8 cellular contexts compared by ENCODE assay signal in genomic region chr3:187319699-187320302, GRCh38. TPM values are rescaled to one million over a fixed set of nuclear protein-coding genes. Genes with fewer than 3 reads are reported as not detected.
DNase-seq lines count a peak whose midpoint lies in the region; ATAC-seq and TF ChIP-seq lines count a peak whose summit lies in the region.

No MANE protein-coding gene starts in this region.

- no TSS peak for BruUV-seq in A673 (replicated peaks; lab: Mats Ljungman, UMichigan)

- H3K27me3 ChIP-seq in A673 (replicated peaks; ENCODE audit: insufficient read depth, low read depth, low read length, poor library complexity) = peaks cover 2% of the 10 kb centered on the region

- CTCF ChIA-PET in A673 (lab: Charles Lee) = interaction anchor here (0.6 to 7.7 kb wide), 11 partner anchors 13 to 1844 kb away, joined by 3 to 210 read pairs (median 4); partner anchors contain the start of gene RTP2

- intact Hi-C loops in A673 (cut with micrococcal nuclease; ENCODE audit: unreplicated experiment) (loop anchor here (1.0 to 2.0 kb wide), 4 partner anchors 99 to 394 kb away; no protein-coding TSS in a partner anchor), lower leg skin (cut with DNase I; ENCODE audit: low total_unique reads) (loop anchor here (5.0 kb wide), 1 partner anchor 358 kb away; no protein-coding TSS in a partner anchor)

- H3K36me3 ChIP-seq in A673 (ENCODE audit: insufficient read depth, low read length, poor library complexity, severe bottlenecking) = no peaks in the 10 kb centered on the region

- H3K27ac ChIP-seq in A673 (ENCODE audit: low read depth, low read length, poor library complexity, severe bottlenecking) (peak overlapping the region; percentile 38), coronary artery (no peak overlapping the region)

- TF ChIP-seq CTCF in A673 (conservative IDR thresholded peaks at IDR 0.05; ENCODE audit: low read depth, low read length) = peak; percentile 94
- peak; percentile 97 for TF ChIP-seq CTCF in GM12872 (IDR thresholded peaks at IDR 0.05; ENCODE audit: insufficient read depth, low read depth, low read length)
- peak; percentile 63 for TF ChIP-seq CTCF in coronary artery (IDR thresholded peaks at IDR 0.05)
- TF ChIP-seq CTCF in lower leg skin (IDR thresholded peaks at IDR 0.05) = peak in 1 of 3 donors; percentile 70

- H3K4me3 ChIP-seq in A673 (ENCODE audit: low read depth, low read length, poor library complexity, severe bottlenecking) (peak overlapping the region; percentile 35), coronary artery (peak overlapping the region; percentile 63), lower leg skin (ENCODE audit: low read depth, poor library complexity, severe bottlenecking) (no peak overlapping the region)

- DNase-seq in A673 (ENCODE audit: low spot score) (peak; percentile 86), NCI-H1694 treated with DMSO at 0.1 percent for 48 hours (lab: John Stamatoyannopoulos, UW) (peak; percentile 13), coronary artery (ENCODE audit: low spot score) (no peak), lower leg skin (ENCODE audit: low spot score in 2 of 2) (peak; percentile 71 to 90)
- DNase-seq in activated CD4-positive, CD25-positive, alpha-beta regulatory T cell treated with anti-CD3 and anti-CD28 coated beads, Interleukin-2, amount 50 U/mL, for 72 hours = peak; percentile 56
- DNase-seq in stimulated activated CD8-positive, alpha-beta memory T cell treated with anti-CD3 and anti-CD28 coated beads, Interleukin-15, amount 100 ng/mL, for 1 hour (ENCODE audit: low read depth) = peak; percentile 34

- peaks cover 6% of the 10 kb centered on the region for H3K4me1 ChIP-seq in A673 (ENCODE audit: insufficient read depth, low read length, poor library complexity, severe bottlenecking)

- no peak for TF ChIP-seq POLR2A in lower leg skin (IDR thresholded peaks at IDR 0.05)

- no peaks in the 10 kb centered on the region for H3K9me3 ChIP-seq in A673 (ENCODE audit: low read depth, low read length, poor library complexity, severe bottlenecking)

- 33 to 40% methylated on average over 7 of the region's 7 CpGs for WGBS in lower leg skin, 2 donors

- POLR2A ChIA-PET in A673 (lab: Charles Lee; ENCODE audit: low non-redundant PET) = no interaction called here

- peak; percentile 77 for ATAC-seq in HG02642 (IDR thresholded peaks at IDR 0.05; ENCODE audit: poor library complexity, unreplicated experiment)

RNA-seq across cellular contexts. Expression of gene MASP1, which starts 28.3 kb away (rescaled TPM):
- not detected in 2 replicates for total RNA-seq in A673 (2021)
- 10 to 100 TPM in 1 of 4 donors, 1 to 10 TPM in 3; 1.6 to 16.7 (median 2.4) TPM for total RNA-seq in lower leg skin

RNA-seq across cellular contexts. Expression of gene RTP4, which starts 48.4 kb away (rescaled TPM):
- total RNA-seq in A673 (2021) (not detected in 2 replicates), lower leg skin (1 to 10 TPM in 1 of 4 donors, under 1 TPM in 2, not detected in 1; 0.21 to 1.3 (median 0.84) TPM)
